ENCODE assay signal across 8 cellular contexts in genomic region chr19:47106819-47107200, GRCh38. TPM values are rescaled to one million over a fixed set of nuclear protein-coding genes. Genes with fewer than 3 reads are reported as not detected.
A peak's percentile ranks its signal among the peaks of the same experiment; 100 is the strongest.
DNase-seq lines count a peak whose midpoint lies in the region; ATAC-seq and TF ChIP-seq lines count a peak whose summit lies in the region.

No MANE protein-coding gene starts in this region.

- H3K9me3 ChIP-seq in upper lobe of left lung (no peaks in the 10 kb centered on the region), aorta (ENCODE audit: control insufficient read depth, low read length) (no peaks in the 10 kb centered on the region)

- WGBS in upper lobe of left lung, 2 donors, result 81 to 83% methylated on average over 2 of the region's 2 CpGs
- WGBS in aorta, 2 donors, result 19 to 29% methylated on average over 2 of the region's 2 CpGs

- no peaks in the 10 kb centered on the region for H3K36me3 ChIP-seq in upper lobe of left lung
- H3K36me3 ChIP-seq in aorta (ENCODE audit: control insufficient read depth in 1 of 2, insufficient read depth in 2 of 2, low read length in 1 of 2), result no peaks in the 10 kb centered on the region

- peaks cover 26% of the 10 kb centered on the region for H3K36me3 Mint-ChIP-seq in activated T-cell treated with anti-CD3 and anti-CD28 coated beads, Interleukin-2, amount 50 U/mL, for 4 hours (ENCODE audit: insufficient read depth)
- peaks cover 1% of the 10 kb centered on the region for H3K36me3 Mint-ChIP-seq in mesothelial cell of epicardium

- H3K27me3 Mint-ChIP-seq in activated T-cell treated with anti-CD3 and anti-CD28 coated beads, Interleukin-2, amount 50 U/mL, for 4 hours (ENCODE audit: low read depth), result no peaks in the 10 kb centered on the region
- H3K27me3 Mint-ChIP-seq in mesothelial cell of epicardium (ENCODE audit: low read depth), result no peaks in the 10 kb centered on the region

- H3K27ac Mint-ChIP-seq in mesothelial cell of epicardium, result peak overlapping the region; percentile 100

- no peak overlapping the region for H3K4me3 ChIP-seq in upper lobe of left lung
- H3K4me3 ChIP-seq in aorta (ENCODE audit: low read length in 2 of 2), result no peak overlapping the region

- no peak for DNase-seq in activated T-cell treated with anti-CD3 and anti-CD28 coated beads, Interleukin-2, amount 50 U/mL, for 4 hours
- no peak for DNase-seq in activated T-cell treated with anti-CD3 and anti-CD28 coated beads, Interleukin-2, amount 50 U/mL, for 48 hours
- DNase-seq in caudate nucleus (lab: John Stamatoyannopoulos, UW) (peak in 1 of 61 donors; percentile 38), mesothelial cell of epicardium (ENCODE audit: low spot score in 2 of 2, unreplicated experiment in 2 of 2) (no peak), upper lobe of left lung (no peak), aorta (no peak), UCSD-AML1 (lab: John Stamatoyannopoulos, UW; ENCODE audit: unreplicated experiment) (no peak)

- TF ChIP-seq CTCF in mesothelial cell of epicardium (IDR thresholded peaks at IDR 0.05; ENCODE audit: unreplicated experiment), result no peak
- no peak for TF ChIP-seq CTCF in upper lobe of left lung (IDR thresholded peaks at IDR 0.05)

- no peak for TF ChIP-seq POLR2A in upper lobe of left lung (IDR thresholded peaks at IDR 0.05)

- H3K27ac ChIP-seq in caudate nucleus (ENCODE audit: low read depth, low read length) (peak overlapping the region; percentile 63), upper lobe of left lung (peak overlapping the region; percentile 60 to 100 (median 82)), aorta (ENCODE audit: low read depth in 1 of 2, low read length in 2 of 2) (peak overlapping the region in 1 of 2 donors; percentile 82)

- intact Hi-C loops in aorta (cut with DNase I), result no loop called here

- peak overlapping the region; percentile 95 for H3K4me3 Mint-ChIP-seq in activated T-cell treated with anti-CD3 and anti-CD28 coated beads, Interleukin-2, amount 50 U/mL, for 4 hours
- no peak overlapping the region for H3K4me3 Mint-ChIP-seq in mesothelial cell of epicardium

- peaks cover 59% of the 10 kb centered on the region for H3K4me1 Mint-ChIP-seq in activated T-cell treated with anti-CD3 and anti-CD28 coated beads, Interleukin-2, amount 50 U/mL, for 4 hours (ENCODE audit: low read depth)
- H3K4me1 Mint-ChIP-seq in mesothelial cell of epicardium, result peaks cover 60% of the 10 kb centered on the region

- H3K27me3 ChIP-seq in upper lobe of left lung, result no peaks in the 10 kb centered on the region
- no peaks in the 10 kb centered on the region for H3K27me3 ChIP-seq in aorta (ENCODE audit: control insufficient read depth in 1 of 2, insufficient read depth in 2 of 2, low read length in 1 of 2)

- H3K9me3 Mint-ChIP-seq in activated T-cell treated with anti-CD3 and anti-CD28 coated beads, Interleukin-2, amount 50 U/mL, for 4 hours, result no peaks in the 10 kb centered on the region
- H3K9me3 Mint-ChIP-seq in mesothelial cell of epicardium, result no peaks in the 10 kb centered on the region

- TF ChIP-seq EP300 in upper lobe of left lung (IDR thresholded peaks at IDR 0.05), result no peak

- H3K4me1 ChIP-seq in upper lobe of left lung (peaks cover 31 to 45% (median 40%) of the 10 kb centered on the region in 4 donors), aorta (ENCODE audit: control insufficient read depth in 1 of 2, insufficient read depth in 2 of 2, low read length in 2 of 2) (peaks cover 0 to 3% of the 10 kb centered on the region in 2 donors)

- ATAC-seq in activated T-cell treated with anti-CD3 and anti-CD28 coated beads, Interleukin-2, amount 50 U/mL, for 4 hours, result no peak
- ATAC-seq in upper lobe of left lung (ENCODE audit: low FRiP score in 2 of 2), result peak in 1 of 2 donors; percentile 25
- ATAC-seq in aorta (ENCODE audit: low FRiP score), result no peak
- no peak for ATAC-seq in GM18519 (IDR thresholded peaks at IDR 0.05; ENCODE audit: low FRiP score, unreplicated experiment)

RNA-seq across cellular contexts. Expression of gene ZC3H4, which starts 6.8 kb away (rescaled TPM):
- total RNA-seq in activated T-cell treated with anti-CD3 and anti-CD28 coated beads, Interleukin-2, amount 50 U/mL, for 4 hours, result 10 to 100 TPM; 77.7 to 91.6 (median 90.4) TPM
- total RNA-seq in mesothelial cell of epicardium (65.3 to 68.7 TPM (median 67.9 TPM) in 3 replicates), upper lobe of left lung (10 to 100 TPM; 28.6 to 57.6 (median 44.1) TPM), aorta (10 to 100 TPM; 33.9 to 34.6 TPM)
- polyA plus RNA-seq in aorta, result 10 to 100 TPM in 1 of 2 donors, 1 to 10 TPM in 1; 5.7 to 10.4 TPM

RNA-seq across cellular contexts. Expression of gene SAE1, which starts 23.8 kb away (rescaled TPM):
- total RNA-seq in activated T-cell treated with anti-CD3 and anti-CD28 coated beads, Interleukin-2, amount 50 U/mL, for 4 hours, result 100 to 1,000 TPM in 1 of 3 donors, 10 to 100 TPM in 2; 90.0 to 112 (median 99.3) TPM
- total RNA-seq in mesothelial cell of epicardium (137 to 141 TPM (median 138 TPM) in 3 replicates), upper lobe of left lung (10 to 100 TPM; 31.1 to 61.2 (median 55.3) TPM), aorta (10 to 100 TPM; 44.5 to 64.9 TPM)
- polyA plus RNA-seq in aorta, result 10 to 100 TPM; 49.5 to 59.0 TPM

RNA-seq across cellular contexts. Expression of gene TMEM160, which starts 58.4 kb away (rescaled TPM):
- total RNA-seq in activated T-cell treated with anti-CD3 and anti-CD28 coated beads, Interleukin-2, amount 50 U/mL, for 4 hours, result 10 to 100 TPM; 57.1 to 61.6 (median 57.6) TPM
- 35.4 to 38.1 TPM (median 36.2 TPM) in 3 replicates for total RNA-seq in mesothelial cell of epicardium
- total RNA-seq in upper lobe of left lung, result 10 to 100 TPM; 11.5 to 82.8 (median 49.4) TPM
- 10 to 100 TPM; 20.6 to 25.6 TPM for total RNA-seq in aorta
- 10 to 100 TPM in 1 of 2 donors, 1 to 10 TPM in 1; 2.5 to 17.8 TPM for polyA plus RNA-seq in aorta
